ENCODE assay signal across 1 cellular context in the genomic region with DNA sequence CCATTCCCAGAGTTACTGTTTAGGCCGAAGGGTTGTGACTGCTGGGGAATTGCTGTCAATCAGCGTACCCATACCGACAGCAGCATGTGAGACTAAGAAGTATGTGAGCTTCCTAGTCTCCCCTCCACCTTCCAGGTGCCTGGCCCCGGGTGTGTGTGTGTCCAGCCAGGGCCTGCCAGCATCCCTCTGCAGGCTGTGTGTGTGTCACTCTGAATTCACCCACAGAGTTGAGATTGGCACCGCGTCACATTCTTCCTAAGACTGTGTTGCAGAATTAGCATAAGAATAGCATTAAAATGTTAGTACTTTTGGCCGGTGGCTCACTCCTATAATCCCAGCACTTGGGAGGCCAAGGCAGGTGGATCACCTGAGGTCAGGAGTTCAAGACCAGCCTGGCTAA.
TF ChIP-seq lines count a peak whose summit lies in the region.

No MANE protein-coding gene starts in this region.

TF ChIP-seq in WTC11, 78 proteins besides CTCF, POLR2A, EP300 and RAD21 (continued from another document):
- TF ChIP-seq, protein P1, sequence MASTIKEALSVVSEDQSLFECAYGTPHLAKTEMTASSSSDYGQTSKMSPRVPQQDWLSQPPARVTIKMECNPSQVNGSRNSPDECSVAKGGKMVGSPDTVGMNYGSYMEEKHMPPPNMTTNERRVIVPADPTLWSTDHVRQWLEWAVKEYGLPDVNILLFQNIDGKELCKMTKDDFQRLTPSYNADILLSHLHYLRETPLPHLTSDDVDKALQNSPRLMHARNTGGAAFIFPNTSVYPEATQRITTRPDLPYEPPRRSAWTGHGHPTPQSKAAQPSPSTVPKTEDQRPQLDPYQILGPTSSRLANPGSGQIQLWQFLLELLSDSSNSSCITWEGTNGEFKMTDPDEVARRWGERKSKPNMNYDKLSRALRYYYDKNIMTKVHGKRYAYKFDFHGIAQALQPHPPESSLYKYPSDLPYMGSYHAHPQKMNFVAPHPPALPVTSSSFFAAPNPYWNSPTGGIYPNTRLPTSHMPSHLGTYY (CRISPR knock-in tag; IDR thresholded peaks at IDR 0.05), result no peak
- no peak for TF ChIP-seq HMGA2 (CRISPR knock-in tag; IDR thresholded peaks at IDR 0.05)
